1 cellular context compared by ENCODE assay signal in genomic region chr15:58407366-58407765, GRCh38.
TF ChIP-seq lines count a peak whose summit lies in the region.

No MANE protein-coding gene starts in this region.

TF ChIP-seq in H1, 55 proteins besides CTCF, POLR2A, EP300 and RAD21 (continued from another document):
- TF ChIP-seq HDAC2 (IDR thresholded peaks at IDR 0.05; ENCODE audit: borderline replicate concordance in 1 of 2, low read depth in 2 of 2, low read length in 2 of 2) (no peak), KDM1A (IDR thresholded peaks at IDR 0.05; ENCODE audit: borderline replicate concordance, low read length) (no peak), KDM5A (IDR thresholded peaks at IDR 0.05; ENCODE audit: low read length) (no peak), RXRA (IDR thresholded peaks at IDR 0.05; ENCODE audit: insufficient read depth, low read depth, low read length) (no peak), SIRT6 (IDR thresholded peaks at IDR 0.05; ENCODE audit: low read length) (no peak), USF2 (IDR thresholded peaks at IDR 0.05; ENCODE audit: low read length) (no peak), ZNF274 (IDR thresholded peaks at IDR 0.05; ENCODE audit: borderline replicate concordance, extremely low read depth, low read length) (no peak), FOSL1 (IDR thresholded peaks at IDR 0.05; ENCODE audit: insufficient read depth, low read depth, low read length) (no peak)
